In the genomic region with DNA sequence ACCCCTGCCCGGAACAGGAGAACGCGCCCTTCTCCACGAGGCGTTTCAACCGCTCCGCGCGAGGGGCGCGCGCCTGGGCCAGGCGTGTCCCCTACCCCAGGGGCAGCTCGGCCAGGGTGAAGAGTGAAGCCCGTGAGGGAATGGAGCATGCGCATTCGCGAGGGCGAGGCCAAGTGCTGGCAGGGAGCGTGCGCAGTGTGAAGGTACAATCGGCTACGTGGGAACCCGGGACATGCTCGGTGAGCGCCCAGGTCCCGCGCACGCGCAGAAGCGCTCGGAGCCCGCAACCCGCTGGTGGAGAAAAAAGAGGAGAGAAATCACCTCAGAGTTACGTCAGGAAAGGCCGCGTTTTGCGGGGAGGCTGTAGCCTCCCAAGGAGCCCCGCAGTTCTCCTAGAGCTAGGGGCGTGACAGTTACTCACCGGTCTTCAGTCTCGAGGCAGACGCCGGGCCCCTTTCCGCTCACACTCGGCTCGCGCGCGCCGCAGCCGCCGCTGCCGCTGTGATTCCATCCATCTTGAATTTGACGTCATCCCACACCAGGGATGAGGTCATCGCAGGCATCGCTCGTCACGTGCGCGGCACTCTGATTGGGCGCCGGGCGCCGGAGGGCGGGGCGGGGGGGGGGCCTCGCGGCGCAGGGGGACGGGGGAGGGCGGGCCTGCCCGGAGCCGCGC, we compare ENCODE assay signal across 1 cellular context.
TF ChIP-seq lines count a peak whose summit lies in the region.

A gene (minus strand): TSS at position 530 of the 676 bp plus-strand sequence. CDS start 16,265 bp downstream, outside the sequence.

TF ChIP-seq in neural cell, 6 proteins besides CTCF, POLR2A, EP300 and RAD21 (continued from another document):
- TF ChIP-seq, protein P1, sequence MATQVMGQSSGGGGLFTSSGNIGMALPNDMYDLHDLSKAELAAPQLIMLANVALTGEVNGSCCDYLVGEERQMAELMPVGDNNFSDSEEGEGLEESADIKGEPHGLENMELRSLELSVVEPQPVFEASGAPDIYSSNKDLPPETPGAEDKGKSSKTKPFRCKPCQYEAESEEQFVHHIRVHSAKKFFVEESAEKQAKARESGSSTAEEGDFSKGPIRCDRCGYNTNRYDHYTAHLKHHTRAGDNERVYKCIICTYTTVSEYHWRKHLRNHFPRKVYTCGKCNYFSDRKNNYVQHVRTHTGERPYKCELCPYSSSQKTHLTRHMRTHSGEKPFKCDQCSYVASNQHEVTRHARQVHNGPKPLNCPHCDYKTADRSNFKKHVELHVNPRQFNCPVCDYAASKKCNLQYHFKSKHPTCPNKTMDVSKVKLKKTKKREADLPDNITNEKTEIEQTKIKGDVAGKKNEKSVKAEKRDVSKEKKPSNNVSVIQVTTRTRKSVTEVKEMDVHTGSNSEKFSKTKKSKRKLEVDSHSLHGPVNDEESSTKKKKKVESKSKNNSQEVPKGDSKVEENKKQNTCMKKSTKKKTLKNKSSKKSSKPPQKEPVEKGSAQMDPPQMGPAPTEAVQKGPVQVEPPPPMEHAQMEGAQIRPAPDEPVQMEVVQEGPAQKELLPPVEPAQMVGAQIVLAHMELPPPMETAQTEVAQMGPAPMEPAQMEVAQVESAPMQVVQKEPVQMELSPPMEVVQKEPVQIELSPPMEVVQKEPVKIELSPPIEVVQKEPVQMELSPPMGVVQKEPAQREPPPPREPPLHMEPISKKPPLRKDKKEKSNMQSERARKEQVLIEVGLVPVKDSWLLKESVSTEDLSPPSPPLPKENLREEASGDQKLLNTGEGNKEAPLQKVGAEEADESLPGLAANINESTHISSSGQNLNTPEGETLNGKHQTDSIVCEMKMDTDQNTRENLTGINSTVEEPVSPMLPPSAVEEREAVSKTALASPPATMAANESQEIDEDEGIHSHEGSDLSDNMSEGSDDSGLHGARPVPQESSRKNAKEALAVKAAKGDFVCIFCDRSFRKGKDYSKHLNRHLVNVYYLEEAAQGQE (IDR thresholded peaks at IDR 0.05; ENCODE audit: borderline replicate concordance): peak; percentile 91
- TF ChIP-seq EZH2 (IDR thresholded peaks at IDR 0.05; ENCODE audit: borderline replicate concordance, insufficient read depth, low read length, poor library complexity, severe bottlenecking) (no peak), POLR2AphosphoS5 (IDR thresholded peaks at IDR 0.05) (peak; percentile 77)
TF ChIP-seq in neural cell: peak in this region for 4.
